Comparison of ENCODE assay signal across 36 cellular contexts in the genomic region with DNA sequence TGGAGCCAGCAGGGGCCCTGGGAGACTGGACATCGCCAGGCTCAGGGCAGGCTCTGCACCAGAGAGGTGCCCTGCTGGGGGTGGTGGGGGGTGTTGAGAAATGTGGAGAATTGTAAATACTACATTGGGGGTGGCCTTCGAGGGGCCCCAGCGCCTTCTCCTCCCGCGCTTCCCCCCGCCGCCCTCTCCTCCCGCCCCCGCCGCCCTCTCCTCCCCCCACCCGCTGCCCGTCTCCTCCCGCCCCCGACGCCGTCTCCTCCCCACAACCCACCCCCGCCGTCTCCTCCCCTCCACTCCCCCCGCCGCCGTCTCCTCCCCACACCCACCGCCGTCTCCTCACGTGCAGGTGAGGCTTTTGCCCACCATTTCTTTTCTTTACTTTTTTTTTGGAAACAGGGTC. TPM values are rescaled to one million over a fixed set of nuclear protein-coding genes. Genes with fewer than 3 reads are reported as not detected.
"Had no signal": no experiment of that assay in that cellular context is flagged by ENCODE, and none has a peak within 500 bp of the region (broad histone marks: within the 10 kb centered on the region; RNA-seq: fewer than 3 reads in every experiment).

No MANE protein-coding gene starts in this region.

- DNase-seq: activated CD4-positive, alpha-beta memory T cell treated with anti-CD3 and anti-CD28 coated beads, Interleukin-2, amount 10 ng/mL, durations not matched to agents 7 days and 5 days; activated CD4-positive, alpha-beta T cell treated with anti-CD3 and anti-CD28 coated beads for 1 hour; activated CD4-positive, alpha-beta T cell treated with anti-CD3 and anti-CD28 coated beads for 48 hours; activated CD4-positive, CD25-positive, alpha-beta regulatory T cell; activated CD8-positive, alpha-beta memory T cell treated with anti-CD3 and anti-CD28 coated beads for 24 hours; activated CD8-positive, alpha-beta memory T cell treated with anti-CD3 and anti-CD28 coated beads, Interleukin-2, amount 10 ng/mL, durations not matched to agents 7 days and 5 days; activated CD8-positive, alpha-beta memory T cell treated with anti-CD3 and anti-CD28 coated beads, Interleukin-2, amount 50 U/mL, for 48 hours; activated effector memory CD4-positive, alpha-beta T cell treated with Interleukin-2 at 50 U/mL for 16 hours; activated naive CD4-positive, alpha-beta T cell treated with anti-CD3 and anti-CD28 coated beads, Interleukin-2, amount 10 ng/mL, durations not matched to agents 7 days and 5 days; activated T-cell treated with anti-CD3 and anti-CD28 coated beads, Interleukin-2, amount 50 U/mL, for 48 hours; amniotic stem cell; aorta; brain microvascular endothelial cell; central memory CD4-positive, alpha-beta T cell; NCI-H1092 treated with DMSO at 0.1 percent for 48 hours; NCI-H1417; NCI-H146; NCI-H187; NCI-H2029 treated with DMSO at 0.1 percent for 48 hours; NCI-H2107; NCI-H2171; NCI-H510A; NCI-H526; NCI-H748 treated with DMSO at 0.1 percent for 48 hours; NK-92 treated with Interleukin-12 subunit alpha and Interleukin-12 subunit beta, amount 100 ng/mL, for 24 hours; PC-9; SW 1271; T-helper 1 cell; T-helper 2 cell; T-helper 9 cell had no signal

- H3K9me3 Mint-ChIP-seq: activated CD4-positive, alpha-beta memory T cell treated with anti-CD3 and anti-CD28 coated beads, Interleukin-2, amount 10 ng/mL, durations not matched to agents 7 days and 5 days; activated naive CD4-positive, alpha-beta T cell treated with anti-CD3 and anti-CD28 coated beads, Interleukin-2, amount 10 ng/mL, durations not matched to agents 7 days and 5 days had no signal

- H2AFZ ChIP-seq: PC-9 had no signal

- H3K36me3 ChIP-seq: brain microvascular endothelial cell, WERI-Rb-1 had no signal

- H3K4me3 Mint-ChIP-seq: activated CD4-positive, alpha-beta memory T cell treated with anti-CD3 and anti-CD28 coated beads, Interleukin-2, amount 10 ng/mL, durations not matched to agents 7 days and 5 days; activated CD8-positive, alpha-beta memory T cell treated with anti-CD3 and anti-CD28 coated beads, Interleukin-2, amount 10 ng/mL, durations not matched to agents 7 days and 5 days; activated naive CD4-positive, alpha-beta T cell treated with anti-CD3 and anti-CD28 coated beads, Interleukin-2, amount 10 ng/mL, durations not matched to agents 7 days and 5 days; activated naive CD8-positive, alpha-beta T cell had no signal

- H3K27me3 Mint-ChIP-seq: activated naive CD8-positive, alpha-beta T cell had no signal

- H3K36me3 Mint-ChIP-seq: activated CD8-positive, alpha-beta memory T cell treated with anti-CD3 and anti-CD28 coated beads, Interleukin-2, amount 10 ng/mL, durations not matched to agents 7 days and 5 days; activated naive CD4-positive, alpha-beta T cell treated with anti-CD3 and anti-CD28 coated beads, Interleukin-2, amount 10 ng/mL, durations not matched to agents 7 days and 5 days; activated naive CD8-positive, alpha-beta T cell had no signal

- ATAC-seq: activated CD8-positive, alpha-beta memory T cell treated with anti-CD3 and anti-CD28 coated beads, Interleukin-2, amount 10 ng/mL, durations not matched to agents 7 days and 5 days; Right ventricle myocardium inferior had no signal

- H3K27ac Mint-ChIP-seq: activated CD4-positive, alpha-beta memory T cell treated with anti-CD3 and anti-CD28 coated beads, Interleukin-2, amount 10 ng/mL, durations not matched to agents 7 days and 5 days; activated CD8-positive, alpha-beta memory T cell treated with anti-CD3 and anti-CD28 coated beads, Interleukin-2, amount 10 ng/mL, durations not matched to agents 7 days and 5 days; activated naive CD4-positive, alpha-beta T cell treated with anti-CD3 and anti-CD28 coated beads, Interleukin-2, amount 10 ng/mL, durations not matched to agents 7 days and 5 days; activated naive CD8-positive, alpha-beta T cell had no signal

- H3K27ac ChIP-seq: brain microvascular endothelial cell, PC-9, RWPE1, WERI-Rb-1 had no signal

- H3K4me3 ChIP-seq: PC-9 had no signal

RNA-seq across cellular contexts. Expression of gene SRMS, which starts 1.4 kb away (rescaled TPM):
- total RNA-seq: activated CD4-positive, alpha-beta memory T cell treated with anti-CD3 and anti-CD28 coated beads, Interleukin-2, amount 10 ng/mL, durations not matched to agents 7 days and 5 days; activated CD8-positive, alpha-beta memory T cell treated with anti-CD3 and anti-CD28 coated beads, Interleukin-2, amount 10 ng/mL, durations not matched to agents 7 days and 5 days; aorta; cerebellum; M059J; Right ventricle myocardium inferior had no signal
- polyA plus RNA-seq: aorta had no signal

RNA-seq across cellular contexts. Expression of gene FNDC11, which starts 5.0 kb away (rescaled TPM):
- total RNA-seq: M059J had no signal

RNA-seq across cellular contexts. Expression of gene PTK6, which starts 11.8 kb away (rescaled TPM):
- total RNA-seq: cerebellum, M059J had no signal
